ENCODE assay signal across 14 cellular contexts in the genomic region with DNA sequence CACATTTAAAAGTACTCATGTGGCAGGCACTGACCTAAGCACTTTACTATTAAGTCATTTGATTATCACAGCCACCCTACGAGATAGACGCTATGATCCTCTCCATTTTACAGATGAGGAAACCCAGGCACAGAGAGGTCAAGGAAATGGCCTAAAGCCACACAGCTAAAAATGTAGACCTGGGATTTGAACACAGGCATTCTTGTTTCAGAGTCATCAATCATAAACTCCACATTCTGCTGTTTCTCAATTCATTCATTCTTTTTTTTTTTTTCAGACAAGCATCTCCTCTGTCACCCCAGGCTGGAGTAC. TPM values are rescaled to one million over a fixed set of nuclear protein-coding genes. Genes with fewer than 3 reads are reported as not detected.
A peak's percentile ranks its signal among the peaks of the same experiment; 100 is the strongest.
DNase-seq lines count a peak whose midpoint lies in the region; ATAC-seq, FAIRE-seq and TF ChIP-seq lines count a peak whose summit lies in the region.
"Had no signal": no experiment of that assay in that cellular context is flagged by ENCODE, and none has a peak within 500 bp of the region (broad histone marks: within the 10 kb centered on the region; RNA-seq: fewer than 3 reads in every experiment).

No MANE protein-coding gene starts in this region.

- FAIRE-seq in pancreas (lab: Jason Lieb, UNC) (no peak), frontal cortex (lab: Jason Lieb, UNC) (no peak)

- H3K4me1 ChIP-seq in right atrium auricular region (peaks cover 0 to 94% of the 10 kb centered on the region in 2 donors), esophagus muscularis mucosa (peaks cover 55 to 82% (median 73%) of the 10 kb centered on the region in 4 donors), pancreas (peaks cover 11 to 37% (median 14%) of the 10 kb centered on the region in 3 donors)

- TF ChIP-seq EP300 in esophagus muscularis mucosa (IDR thresholded peaks at IDR 0.05): no peak

- H3K9me3 ChIP-seq in right atrium auricular region (no peaks in the 10 kb centered on the region), esophagus muscularis mucosa (no peaks in the 10 kb centered on the region), pancreas (no peaks in the 10 kb centered on the region)
- H3K9me3 ChIP-seq: colonic mucosa had no signal

- ATAC-seq in pancreas: no peak
- ATAC-seq in sciatic nerve: no peak
- ATAC-seq: activated CD4-positive, alpha-beta T cell treated with anti-CD3 and anti-CD28 coated beads for 36 hours; activated naive CD8-positive, alpha-beta T cell treated with anti-CD3 and anti-CD28 coated beads, Interleukin-2, amount 50 U/mL, for 24 hours had no signal

- TF ChIP-seq CTCF in right atrium auricular region (IDR thresholded peaks at IDR 0.05) (no peak), esophagus muscularis mucosa (IDR thresholded peaks at IDR 0.05) (no peak), pancreas (IDR thresholded peaks at IDR 0.05) (no peak), coronary artery (IDR thresholded peaks at IDR 0.05) (no peak)

- intact Hi-C loops in cardiac septum (cut with DNase I) (loop anchor here (5.0 kb wide), 1 partner anchor 130 kb away; a partner anchor contains a TSS), esophagus muscularis mucosa (cut with DNase I) (no loop called here), pancreas (cut with DNase I) (no loop called here), sciatic nerve (cut with DNase I) (no loop called here)

- DNase-seq in right atrium auricular region (ENCODE audit: low spot score) (no peak), cardiac septum (ENCODE audit: low spot score) (no peak), esophagus muscularis mucosa (ENCODE audit: extremely low spot score) (no peak), pancreas (no peak), coronary artery (ENCODE audit: low spot score) (no peak), NCI-H1048 (lab: John Stamatoyannopoulos, UW) (no peak), frontal cortex (ENCODE audit: low spot score in 2 of 2) (no peak), sciatic nerve (ENCODE audit: low spot score) (no peak)
- DNase-seq: activated CD4-positive, alpha-beta T cell treated with anti-CD3 and anti-CD28 coated beads for 36 hours; activated naive CD8-positive, alpha-beta T cell treated with anti-CD3 and anti-CD28 coated beads, Interleukin-2, amount 50 U/mL, for 24 hours; colonic mucosa; NCI-H345 had no signal

- H3K36me3 ChIP-seq in right atrium auricular region (peaks cover 35% of the 10 kb centered on the region), esophagus muscularis mucosa (peaks cover 0 to 56% (median 25%) of the 10 kb centered on the region in 4 donors), pancreas (peaks cover 0 to 18% (median 9%) of the 10 kb centered on the region in 3 donors)

- TF ChIP-seq POLR2A in esophagus muscularis mucosa (IDR thresholded peaks at IDR 0.05; ENCODE audit: low read depth): no peak

- H3K27ac ChIP-seq in right atrium auricular region: peak overlapping the region; percentile 90 to 91
- H3K27ac ChIP-seq in esophagus muscularis mucosa (replicated peaks in 1 of 4): peak overlapping the region; percentile 69 to 83 (median 80)
- H3K27ac ChIP-seq in pancreas: peak overlapping the region; percentile 80 to 87 (median 84)
- peak overlapping the region in 1 of 2 donors; percentile 94 for H3K27ac ChIP-seq in coronary artery

- 89% methylated on average over 2 of the region's 2 CpGs for WGBS in esophagus muscularis mucosa
- 86 to 90% methylated on average over 2 of the region's 2 CpGs for WGBS in pancreas, 2 donors

- no peak overlapping the region for H3K4me3 ChIP-seq in right atrium auricular region
- no peak overlapping the region for H3K4me3 ChIP-seq in esophagus muscularis mucosa
- no peak overlapping the region for H3K4me3 ChIP-seq in pancreas
- no peak overlapping the region for H3K4me3 ChIP-seq in coronary artery
- H3K4me3 ChIP-seq: colonic mucosa had no signal

- H3K27me3 ChIP-seq in right atrium auricular region: no peaks in the 10 kb centered on the region
- H3K27me3 ChIP-seq in esophagus muscularis mucosa: no peaks in the 10 kb centered on the region
- H3K27me3 ChIP-seq in pancreas: no peaks in the 10 kb centered on the region
- H3K27me3 ChIP-seq: colonic mucosa had no signal

RNA-seq across cellular contexts. Expression of a gene that starts 8.3 kb away (rescaled TPM):
- total RNA-seq in right atrium auricular region: 10 to 100 TPM; 17.5 to 43.5 TPM
- total RNA-seq in cardiac septum: 26.1 TPM
- total RNA-seq in esophagus muscularis mucosa: 10 to 100 TPM in 2 of 4 donors, 1 to 10 TPM in 2; 5.8 to 15.7 (median 11.3) TPM
- total RNA-seq in pancreas: 10 to 100 TPM in 3 of 6 donors, 1 to 10 TPM in 3; 6.5 to 11.8 (median 10.1) TPM
- polyA plus RNA-seq in pancreas: 10 to 100 TPM; 13.8 to 17.1 TPM
- 1.2 TPM for total RNA-seq in frontal cortex
- 31.3 TPM for total RNA-seq in sciatic nerve
- total RNA-seq: T-helper 1 cell treated with Interleukin-12 subunit alpha and Interleukin-12 subunit beta and Interleukin-4 antibody, amounts not matched to agents 30 ng/mL and 1 ng/mL, for 36 hours had no signal
- polyA plus RNA-seq: IgD-negative memory B cell had no signal
